8 cellular contexts compared by ENCODE assay signal in genomic region chr14:74038015-74038859, GRCh38. TPM values are rescaled to one million over a fixed set of nuclear protein-coding genes. Genes with fewer than 3 reads are reported as not detected.
A peak's percentile ranks its signal among the peaks of the same experiment; 100 is the strongest.
DNase-seq lines count a peak whose midpoint lies in the region; ATAC-seq, FAIRE-seq and TF ChIP-seq lines count a peak whose summit lies in the region.

No MANE protein-coding gene starts in this region.

- H3K9me3 Mint-ChIP-seq in immature natural killer cell = no peaks in the 10 kb centered on the region

- no peak for ATAC-seq in HG03139 (IDR thresholded peaks at IDR 0.05; ENCODE audit: unreplicated experiment)

- H3K4me1 Mint-ChIP-seq in immature natural killer cell = no peaks in the 10 kb centered on the region

- H3K27me3 ChIP-seq in BE2C (no peaks in the 10 kb centered on the region), adipocyte (replicated peaks; ENCODE audit: control insufficient read depth, insufficient read depth, low read length) (no peaks in the 10 kb centered on the region), tibial artery (no peaks in the 10 kb centered on the region)

- H3K27ac ChIP-seq in tibial artery = no peak overlapping the region

- H3K4me1 ChIP-seq in BE2C = no peaks in the 10 kb centered on the region
- H3K4me1 ChIP-seq in adipocyte (ENCODE audit: control insufficient read depth, insufficient read depth, low read length) = no peaks in the 10 kb centered on the region
- no peaks in the 10 kb centered on the region for H3K4me1 ChIP-seq in tibial artery

- no peak overlapping the region for H3K9ac ChIP-seq in adipocyte (ENCODE audit: low read length)

- H3K4me3 ChIP-seq in BE2C (ENCODE audit: low read depth, low read length) = no peak overlapping the region
- H3K4me3 ChIP-seq in adipocyte (ENCODE audit: low read length) = no peak overlapping the region
- H3K4me3 ChIP-seq in tibial artery = no peak overlapping the region

- H3K4me3 Mint-ChIP-seq in immature natural killer cell = no peak overlapping the region

- H3K9me3 ChIP-seq in BE2C (no peaks in the 10 kb centered on the region), adipocyte (ENCODE audit: control insufficient read depth, low read length) (no peaks in the 10 kb centered on the region), tibial artery (no peaks in the 10 kb centered on the region)

- DNase-seq in BE2C (no peak), GM18507 (ENCODE audit: extremely low spot score, insufficient read length, low read depth) (no peak), NCI-H2227 treated with DMSO at 0.1 percent for 48 hours (lab: John Stamatoyannopoulos, UW) (peak; percentile 58), adipocyte (ENCODE audit: low read depth) (peak; percentile 81), immature natural killer cell (peak; percentile 34 to 45 (median 43)), tibial artery (no peak)
- DNase-seq in stimulated activated CD4-positive, alpha-beta T cell treated with anti-CD3 and anti-CD28 coated beads, Interleukin-4, amount 100 ng/mL, for 24 hours = no peak

- H3K36me3 ChIP-seq in BE2C = no peaks in the 10 kb centered on the region
- no peaks in the 10 kb centered on the region for H3K36me3 ChIP-seq in adipocyte (ENCODE audit: control insufficient read depth, insufficient read depth, low read length, severe bottlenecking)
- peaks cover 0 to 35% (median 0%) of the 10 kb centered on the region in 3 donors for H3K36me3 ChIP-seq in tibial artery

- H3K36me3 Mint-ChIP-seq in immature natural killer cell = peaks cover 0 to 8% (median 6%) of the 10 kb centered on the region in 3 donors

- H3K27me3 Mint-ChIP-seq in immature natural killer cell (ENCODE audit: low read depth in 3 of 3) = no peaks in the 10 kb centered on the region

- intact Hi-C loops in tibial artery (cut with DNase I; ENCODE audit: low total_unique reads) = no loop called here

- FAIRE-seq in GM18507 (lab: Jason Lieb, UNC) = peak; percentile 42

- TF ChIP-seq CTCF in BE2C (IDR thresholded peaks at IDR 0.05; ENCODE audit: low read depth, low read length) = peak; percentile 69
- TF ChIP-seq CTCF in tibial artery (IDR thresholded peaks at IDR 0.05) = peak; percentile 61 to 63

- H3K27ac Mint-ChIP-seq in immature natural killer cell = no peak overlapping the region

RNA-seq across cellular contexts. Expression of gene BBOF1, which starts 19.1 kb away (rescaled TPM):
- polyA plus RNA-seq in BE2C (2012; ENCODE audit: insufficient read depth, insufficient read length, low read depth) = 0.59 TPM
- polyA plus RNA-seq in immature natural killer cell = 1 to 10 TPM; 1.6 to 4.0 (median 3.4) TPM

RNA-seq across cellular contexts. Expression of gene ENTPD5, which starts 19.1 kb away (rescaled TPM):
- polyA plus RNA-seq in BE2C (2012; ENCODE audit: insufficient read depth, insufficient read length, low read depth) = 8.3 TPM
- 1 to 10 TPM; 3.2 to 9.1 (median 3.2) TPM for polyA plus RNA-seq in immature natural killer cell

RNA-seq across cellular contexts. Expression of gene ALDH6A1, which starts 46.0 kb away (rescaled TPM):
- polyA plus RNA-seq in BE2C (2012; ENCODE audit: insufficient read depth, insufficient read length, low read depth) = 2.8 TPM
- polyA plus RNA-seq in immature natural killer cell = 10 to 100 TPM; 15.1 to 29.8 (median 20.3) TPM

RNA-seq across cellular contexts. Expression of gene LIN52, which starts 46.5 kb away (rescaled TPM):
- polyA plus RNA-seq in BE2C (2012; ENCODE audit: insufficient read depth, insufficient read length, low read depth) = 11.2 TPM
- polyA plus RNA-seq in immature natural killer cell = 10 to 100 TPM; 14.0 to 19.8 (median 16.3) TPM

Comparison
In these comparisons a context has a peak if more than half of its experiments do, and no peak if none do; other contexts are left out.
1. DNase-seq: peak in NCI-H2227 treated with DMSO at 0.1 percent for 48 hours (single experiment), adipocyte (single experiment) and immature natural killer cell (3 of 3); none in BE2C (single experiment), GM18507 (single experiment), tibial artery (0 of 2) and stimulated activated CD4-positive, alpha-beta T cell treated with anti-CD3 and anti-CD28 coated beads, Interleukin-4, amount 100 ng/mL, for 24 hours (single experiment).